ENCODE assay signal across 2 cellular contexts in genomic region chr1:111568160-111568559, GRCh38.
TF ChIP-seq lines count a peak whose summit lies in the region.

No MANE protein-coding gene starts in this region.

TF ChIP-seq in HepG2, 621 proteins besides CTCF, POLR2A, EP300 and RAD21:
- TF ChIP-seq MXI1 (IDR thresholded peaks at IDR 0.05; ENCODE audit: borderline replicate concordance, low read depth, low read length) (no peak), ZMYM3 (CRISPR knock-in tag; IDR thresholded peaks at IDR 0.05) (no peak), ZBTB26 (CRISPR knock-in tag; IDR thresholded peaks at IDR 0.05; ENCODE audit: borderline replicate concordance) (no peak), ZNF792 (CRISPR knock-in tag; IDR thresholded peaks at IDR 0.05) (no peak), ISL2 (CRISPR knock-in tag; IDR thresholded peaks at IDR 0.05) (no peak), MNT (IDR thresholded peaks at IDR 0.05) (peak; percentile 84), POLR2AphosphoS5 (IDR thresholded peaks at IDR 0.05; ENCODE audit: low read depth, low read length) (no peak)

TF ChIP-seq in IMR-90, 13 proteins besides CTCF, POLR2A, EP300 and RAD21:
- TF ChIP-seq FOS (IDR thresholded peaks at IDR 0.05; ENCODE audit: low read depth, low read length) (no peak), USF2 (IDR thresholded peaks at IDR 0.05; ENCODE audit: low read depth, low read length) (no peak), RCOR1 (IDR thresholded peaks at IDR 0.05; ENCODE audit: insufficient replicate concordance, low read length) (no peak), BHLHE40 (IDR thresholded peaks at IDR 0.05; ENCODE audit: low read depth, low read length) (no peak), CEBPB (IDR thresholded peaks at IDR 0.05; ENCODE audit: low read depth, low read length) (no peak), RFX5 (IDR thresholded peaks at IDR 0.05; ENCODE audit: low read depth, low read length) (no peak), CHD1 (IDR thresholded peaks at IDR 0.05; ENCODE audit: low read depth, low read length) (no peak), MAZ (IDR thresholded peaks at IDR 0.05; ENCODE audit: borderline replicate concordance, low read depth, low read length) (no peak), NFE2L2 (IDR thresholded peaks at IDR 0.05; ENCODE audit: low read depth, low read length) (no peak), MAFK (IDR thresholded peaks at IDR 0.05; ENCODE audit: low read depth, low read length) (no peak), MXI1 (IDR thresholded peaks at IDR 0.05; ENCODE audit: borderline replicate concordance, low read depth, low read length) (no peak), ELK1 (IDR thresholded peaks at IDR 0.05; ENCODE audit: borderline replicate concordance, low read depth, low read length) (no peak), SMC3 (IDR thresholded peaks at IDR 0.05; ENCODE audit: low read depth, low read length) (no peak)
